In the genomic region with DNA sequence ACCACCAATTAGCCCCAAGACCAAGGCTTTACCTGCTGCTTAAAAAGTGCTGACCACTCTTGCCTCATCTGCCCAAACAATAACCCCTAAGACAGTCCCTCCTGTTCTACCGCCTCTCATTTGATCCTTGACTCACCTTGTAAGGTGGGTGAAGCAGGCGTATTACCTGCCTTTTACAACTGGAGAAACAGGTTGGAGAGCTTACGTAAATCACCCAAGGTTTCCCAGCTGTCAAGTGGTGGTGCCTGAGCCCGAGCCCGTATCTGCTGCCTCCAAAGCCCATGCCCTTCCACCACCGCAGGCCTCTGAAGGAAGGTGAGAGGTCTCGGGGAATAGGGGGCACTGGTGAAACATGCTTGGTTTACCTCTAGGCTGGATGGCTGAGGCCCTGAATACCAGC, we compare ENCODE assay signal across 16 cellular contexts. TPM values are rescaled to one million over a fixed set of nuclear protein-coding genes. Genes with fewer than 3 reads are reported as not detected.
DNase-seq lines count a peak whose midpoint lies in the region; ATAC-seq and TF ChIP-seq lines count a peak whose summit lies in the region.
"Had no signal": no experiment of that assay in that cellular context is flagged by ENCODE, and none has a peak within 500 bp of the region (broad histone marks: within the 10 kb centered on the region; RNA-seq: fewer than 3 reads in every experiment).

No MANE protein-coding gene starts in this region.

- WGBS in IMR-90 (ENCODE audit: extremely low coverage in 2 of 2, insufficient read length in 1 of 2), 2 experiments: no CpG with 5 or more reads among the region's 7 CpGs

- no peak overlapping the region for H4K8ac ChIP-seq in IMR-90 (ENCODE audit: low read depth in 2 of 2, low read length in 2 of 2)

- no peak for TF ChIP-seq RAD21 in IMR-90 (IDR thresholded peaks at IDR 0.05; ENCODE audit: low read length)

- no peak overlapping the region for H4K91ac ChIP-seq in IMR-90 (ENCODE audit: insufficient read depth, low read depth, low read length)

- no peak overlapping the region for H3K9ac ChIP-seq in IMR-90 (ENCODE audit: low read depth, low read length)

- H3K27ac ChIP-seq in IMR-90 (ENCODE audit: insufficient read depth, low read length): no peak overlapping the region
- H3K27ac ChIP-seq in PC-9: 0 out of 2 replicates have a peak overlapping the region, but pooled peaks have one; percentile 16
- H3K27ac ChIP-seq in A673 (ENCODE audit: low read depth, low read length, poor library complexity, severe bottlenecking): no peak overlapping the region
- H3K27ac ChIP-seq: SJCRH30 had no signal

- dilution Hi-C loops in IMR-90 (cut with HindIII; ENCODE audit: low sequenced_read_pairs, unreplicated experiment): no loop called here

- no peak overlapping the region for H2AK5ac ChIP-seq in IMR-90 (ENCODE audit: low read depth, low read length)

- no peaks in the 10 kb centered on the region for H3K4me1 ChIP-seq in IMR-90 (ENCODE audit: control insufficient read depth, insufficient read depth, low read length)
- H3K4me1 ChIP-seq in PC-9 (replicated peaks; ENCODE audit: insufficient read depth): peaks cover 28% of the 10 kb centered on the region
- no peaks in the 10 kb centered on the region for H3K4me1 ChIP-seq in A673 (ENCODE audit: insufficient read depth, low read length, poor library complexity, severe bottlenecking)
- H3K4me1 ChIP-seq: SJCRH30 had no signal

- BruUV-seq in IMR-90 (replicated peaks; lab: Mats Ljungman, UMichigan) (no TSS peak), PC-9 (replicated peaks; lab: Mats Ljungman, UMichigan) (no TSS peak), A673 (replicated peaks; lab: Mats Ljungman, UMichigan) (no TSS peak)

- H2BK20ac ChIP-seq in IMR-90 (ENCODE audit: low read depth, low read length): no peak overlapping the region

- CTCF ChIA-PET in IMR-90 (lab: Yijun Ruan, JAX) (no interaction called here), PC-9 (lab: Charles Lee) (no interaction called here), A673 (lab: Charles Lee) (no interaction called here)

- H3K9me3 ChIP-seq in IMR-90 (ENCODE audit: control insufficient read depth, insufficient read depth, low read length): no peaks in the 10 kb centered on the region
- H3K9me3 ChIP-seq in PC-9 (ENCODE audit: insufficient read depth, low read depth): no peaks in the 10 kb centered on the region
- no peaks in the 10 kb centered on the region for H3K9me3 ChIP-seq in A673 (ENCODE audit: low read depth, low read length, poor library complexity, severe bottlenecking)
- H3K9me3 ChIP-seq: SJCRH30 had no signal

- no peak overlapping the region for H3K14ac ChIP-seq in IMR-90 (replicated peaks; ENCODE audit: low read depth, low read length)

- H2BK15ac ChIP-seq in IMR-90 (ENCODE audit: low read depth, low read length): no peak overlapping the region

- DNase-seq in IMR-90 (no peak), PC-9 (peak in 1 of 2 experiments; percentile 80), islet precursor cell (peak; percentile 69), type B pancreatic cell (ENCODE audit: extremely low spot score, unreplicated experiment) (no peak), NCI-H774 (lab: John Stamatoyannopoulos, UW) (no peak), A673 (ENCODE audit: low spot score) (no peak)
- DNase-seq: GDM1; H9; NCI-H1417 treated with DMSO at 0.1 percent for 48 hours; NCI-H1930; NCI-H446; NK-92 treated with Interleukin-12 subunit alpha and Interleukin-12 subunit beta, amount 100 ng/mL, for 24 hours; RPMI8226; SJCRH30 had no signal

- intact Hi-C loops in IMR-90 (cut with micrococcal nuclease) (no loop called here), PC-9 (cut with micrococcal nuclease; ENCODE audit: unreplicated experiment) (no loop called here), A673 (cut with micrococcal nuclease; ENCODE audit: unreplicated experiment) (no loop called here)

- H3K36me3 ChIP-seq in IMR-90 (ENCODE audit: control insufficient read depth, insufficient read depth, low read length) (peaks cover 40% of the 10 kb centered on the region), PC-9 (ENCODE audit: low read depth) (peaks cover 26% of the 10 kb centered on the region), A673 (ENCODE audit: insufficient read depth, low read length, poor library complexity, severe bottlenecking) (peaks cover 19% of the 10 kb centered on the region)

- H3K79me1 ChIP-seq in IMR-90 (ENCODE audit: low read depth in 1 of 2, low read length in 2 of 2): peaks cover 0 to 9% of the 10 kb centered on the region in 2 experiments; a peak in 2 of 4 replicates

- no peak overlapping the region for H3K23ac ChIP-seq in IMR-90 (ENCODE audit: low read depth, low read length)

- peak overlapping the region; percentile 75 for H2AK9ac ChIP-seq in IMR-90 (replicated peaks; ENCODE audit: low read depth, low read length, poor library complexity)

- H3K4me1 Mint-ChIP-seq in type B pancreatic cell (ENCODE audit: unreplicated experiment): peaks cover 12% of the 10 kb centered on the region
- H3K4me1 Mint-ChIP-seq: H9 had no signal

- no peaks in the 10 kb centered on the region for H3K79me2 ChIP-seq in PC-9 (ENCODE audit: low read depth)

- peaks cover 10% of the 10 kb centered on the region; the same call in 1 of the 2 replicates for H3F3A ChIP-seq in PC-9 (ENCODE audit: insufficient read depth, low read depth)

- H3K9me2 ChIP-seq in PC-9 (ENCODE audit: insufficient read depth): no peaks in the 10 kb centered on the region

- H4K5ac ChIP-seq in IMR-90 (ENCODE audit: low read depth, low read length): no peak overlapping the region

- TF ChIP-seq POLR2A in IMR-90 (IDR thresholded peaks at IDR 0.05; ENCODE audit: low read depth, low read length): no peak

- H3K4me3 Mint-ChIP-seq in type B pancreatic cell: peak overlapping the region; percentile 23
- H3K4me3 Mint-ChIP-seq: B cell, H9 had no signal

- H3K4me2 ChIP-seq in IMR-90 (ENCODE audit: low read depth, low read length) (no peak overlapping the region), PC-9 (no peak overlapping the region)

- H3K9me1 ChIP-seq in IMR-90 (ENCODE audit: insufficient read depth, low read length): peaks cover 13% of the 10 kb centered on the region; the same call in 1 of the 2 replicates

- peaks cover 32% of the 10 kb centered on the region for H3K36me3 Mint-ChIP-seq in type B pancreatic cell

- in situ Hi-C loops in IMR-90 (cut with MboI; ENCODE audit: low sequenced_read_pairs): no loop called here

- ATAC-seq in IMR-90 (ENCODE audit: low read depth) (no peak), GM18870 (IDR thresholded peaks at IDR 0.05; ENCODE audit: unreplicated experiment) (no peak)

- no peak overlapping the region for H3K56ac ChIP-seq in IMR-90 (ENCODE audit: extremely low read depth, insufficient read depth, low read length)

- peaks cover 10% of the 10 kb centered on the region for H4K20me1 ChIP-seq in IMR-90 (ENCODE audit: insufficient read depth, low read length)
- peaks cover 3% of the 10 kb centered on the region; the same call in 1 of the 2 replicates for H4K20me1 ChIP-seq in PC-9 (ENCODE audit: insufficient read depth)

- peak overlapping the region; percentile 83 for H3K27ac Mint-ChIP-seq in type B pancreatic cell
- H3K27ac Mint-ChIP-seq: B cell had no signal

- H3K4me3 ChIP-seq in IMR-90 (ENCODE audit: insufficient read depth, low read depth, low read length) (no peak overlapping the region), PC-9 (no peak overlapping the region), A673 (ENCODE audit: low read depth, low read length, poor library complexity, severe bottlenecking) (no peak overlapping the region)
- H3K4me3 ChIP-seq: SJCRH30 had no signal

- no peak overlapping the region for H2BK120ac ChIP-seq in IMR-90 (ENCODE audit: low read depth, low read length)

- H3K9me3 Mint-ChIP-seq in type B pancreatic cell: no peaks in the 10 kb centered on the region
- H3K9me3 Mint-ChIP-seq: H9 had no signal

- TF ChIP-seq CTCF in IMR-90 (conservative IDR thresholded peaks at IDR 0.05; ENCODE audit: low read depth, low read length): no peak
- TF ChIP-seq CTCF in PC-9 (conservative IDR thresholded peaks at IDR 0.05): no peak
- TF ChIP-seq CTCF in type B pancreatic cell (conservative IDR thresholded peaks at IDR 0.05): no peak
- no peak for TF ChIP-seq CTCF in A673 (conservative IDR thresholded peaks at IDR 0.05; ENCODE audit: low read depth, low read length)

- no peak overlapping the region for H2BK5ac ChIP-seq in IMR-90 (ENCODE audit: low read depth, low read length, poor library complexity, severe bottlenecking)

- no peak overlapping the region for H2AFZ ChIP-seq in IMR-90 (replicated peaks; ENCODE audit: low read length, poor library complexity)
- H2AFZ ChIP-seq in PC-9: no peak overlapping the region

- H3K18ac ChIP-seq in IMR-90 (ENCODE audit: low read depth, low read length): no peak overlapping the region

- H3K27me3 Mint-ChIP-seq in type B pancreatic cell: no peaks in the 10 kb centered on the region
- H3K27me3 Mint-ChIP-seq: B cell had no signal

- H3K4ac ChIP-seq in IMR-90 (ENCODE audit: low read depth, low read length): no peak overlapping the region

- POLR2A ChIA-PET in IMR-90 (lab: Charles Lee; ENCODE audit: unreplicated experiment) (no interaction called here), PC-9 (lab: Charles Lee; ENCODE audit: unreplicated experiment) (no interaction called here), A673 (lab: Charles Lee; ENCODE audit: low non-redundant PET) (no interaction called here)

- no peaks in the 10 kb centered on the region for H3K27me3 ChIP-seq in IMR-90 (ENCODE audit: control insufficient read depth, insufficient read depth, low read length)
- H3K27me3 ChIP-seq in PC-9 (ENCODE audit: insufficient read depth, low read depth): no peaks in the 10 kb centered on the region
- no peaks in the 10 kb centered on the region for H3K27me3 ChIP-seq in A673 (replicated peaks; ENCODE audit: insufficient read depth, low read depth, low read length, poor library complexity)
- H3K27me3 ChIP-seq: SJCRH30 had no signal

TF ChIP-seq in IMR-90, 13 proteins besides CTCF, POLR2A, EP300 and RAD21 (continues in another document):
- no peak for TF ChIP-seq MAZ (IDR thresholded peaks at IDR 0.05; ENCODE audit: borderline replicate concordance, low read depth, low read length)
- TF ChIP-seq NFE2L2 (IDR thresholded peaks at IDR 0.05; ENCODE audit: low read depth, low read length): no peak
- TF ChIP-seq MXI1 (IDR thresholded peaks at IDR 0.05; ENCODE audit: borderline replicate concordance, low read depth, low read length): no peak
- TF ChIP-seq SMC3 (IDR thresholded peaks at IDR 0.05; ENCODE audit: low read depth, low read length): no peak
- no peak for TF ChIP-seq RFX5 (IDR thresholded peaks at IDR 0.05; ENCODE audit: low read depth, low read length)
- no peak for TF ChIP-seq FOS (IDR thresholded peaks at IDR 0.05; ENCODE audit: low read depth, low read length)
- TF ChIP-seq MAFK (IDR thresholded peaks at IDR 0.05; ENCODE audit: low read depth, low read length): no peak

RNA-seq across cellular contexts. Expression of gene MAX, which starts 36.6 kb away (rescaled TPM):
- total RNA-seq in IMR-90 (2012; rRNA removed) (35.3 and 45.2 TPM in 2 replicates), PC-9 (2021) (76.1 and 84.1 TPM in 2 replicates), type B pancreatic cell (ENCODE audit: low replicate concordance) (97.0 and 147 TPM in 2 replicates), A673 (2021) (75.1 and 81.2 TPM in 2 replicates)
- 51.8 and 65.1 TPM in 2 replicates for polyA plus RNA-seq in IMR-90 (2012; rRNA removed)
- polyA plus RNA-seq in IMR-90 (2012; cell fraction: cytosol; rRNA removed): 26.7 and 40.1 TPM in 2 replicates
- polyA plus RNA-seq in IMR-90 (2012; cell fraction: nucleus; rRNA removed; ENCODE audit: low replicate concordance): 23.9 and 41.2 TPM in 2 replicates
